In the genomic region with DNA sequence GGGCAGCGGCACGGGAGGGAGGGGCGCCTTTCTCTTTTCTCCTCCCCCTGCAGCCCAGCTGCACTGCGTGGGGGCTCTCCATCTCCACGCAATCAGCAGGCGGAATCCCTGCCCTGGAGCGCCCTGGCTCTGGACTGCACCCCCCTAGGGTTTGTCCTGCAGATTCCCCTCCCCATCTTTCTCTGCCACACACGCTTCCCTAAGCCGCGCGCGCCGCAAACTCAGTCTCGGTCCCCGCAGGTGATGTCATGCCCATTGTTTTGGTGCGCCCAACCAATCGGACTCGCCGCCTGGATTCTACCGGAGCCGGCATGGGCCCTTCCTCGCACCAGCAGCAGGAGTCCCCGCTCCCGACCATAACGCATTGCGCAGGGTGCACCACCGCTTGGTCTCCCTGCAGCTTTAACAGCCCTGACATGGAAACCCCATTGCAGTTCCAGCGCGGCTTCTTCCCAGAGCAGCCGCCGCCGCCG, we compare ENCODE assay signal across 1 cellular context.
TF ChIP-seq lines count a peak whose summit lies in the region.

A gene (plus strand): TSS at position 347 of the 473 bp plus-strand sequence. CDS start 70 bp downstream, at position 417.

TF ChIP-seq in WTC11, 78 proteins besides CTCF, POLR2A, EP300 and RAD21 (continued from another document and continues in another):
- TF ChIP-seq, protein P1, sequence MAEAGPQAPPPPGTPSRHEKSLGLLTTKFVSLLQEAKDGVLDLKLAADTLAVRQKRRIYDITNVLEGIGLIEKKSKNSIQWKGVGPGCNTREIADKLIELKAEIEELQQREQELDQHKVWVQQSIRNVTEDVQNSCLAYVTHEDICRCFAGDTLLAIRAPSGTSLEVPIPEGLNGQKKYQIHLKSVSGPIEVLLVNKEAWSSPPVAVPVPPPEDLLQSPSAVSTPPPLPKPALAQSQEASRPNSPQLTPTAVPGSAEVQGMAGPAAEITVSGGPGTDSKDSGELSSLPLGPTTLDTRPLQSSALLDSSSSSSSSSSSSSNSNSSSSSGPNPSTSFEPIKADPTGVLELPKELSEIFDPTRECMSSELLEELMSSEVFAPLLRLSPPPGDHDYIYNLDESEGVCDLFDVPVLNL (CRISPR knock-in tag; IDR thresholded peaks at IDR 0.05; ENCODE audit: borderline replicate concordance, low read depth): no peak
- TF ChIP-seq, protein P2, sequence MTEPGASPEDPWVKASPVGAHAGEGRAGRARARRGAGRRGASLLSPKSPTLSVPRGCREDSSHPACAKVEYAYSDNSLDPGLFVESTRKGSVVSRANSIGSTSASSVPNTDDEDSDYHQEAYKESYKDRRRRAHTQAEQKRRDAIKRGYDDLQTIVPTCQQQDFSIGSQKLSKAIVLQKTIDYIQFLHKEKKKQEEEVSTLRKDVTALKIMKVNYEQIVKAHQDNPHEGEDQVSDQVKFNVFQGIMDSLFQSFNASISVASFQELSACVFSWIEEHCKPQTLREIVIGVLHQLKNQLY (CRISPR knock-in tag; IDR thresholded peaks at IDR 0.05): no peak
- TF ChIP-seq CREM (CRISPR knock-in tag; IDR thresholded peaks at IDR 0.05) (no peak; the same call in 1 of the 2 replicates), TEAD4 (CRISPR knock-in tag; IDR thresholded peaks at IDR 0.05) (no peak), RELA (CRISPR knock-in tag; IDR thresholded peaks at IDR 0.05; ENCODE audit: borderline replicate concordance) (no peak), JUN (CRISPR knock-in tag; IDR thresholded peaks at IDR 0.05) (no peak), ESRRA (CRISPR knock-in tag; IDR thresholded peaks at IDR 0.05; ENCODE audit: borderline replicate concordance) (no peak), ZNF396 (CRISPR knock-in tag; IDR thresholded peaks at IDR 0.05; ENCODE audit: borderline replicate concordance) (no peak), FOXK1 (CRISPR knock-in tag; IDR thresholded peaks at IDR 0.05) (peak; percentile 94), SMAD3 (CRISPR knock-in tag; IDR thresholded peaks at IDR 0.05; ENCODE audit: borderline replicate concordance) (no peak), ETV6 (CRISPR knock-in tag; IDR thresholded peaks at IDR 0.05) (peak; percentile 93), ZNF121 (CRISPR knock-in tag; IDR thresholded peaks at IDR 0.05) (no peak), TP53 (CRISPR knock-in tag; IDR thresholded peaks at IDR 0.05) (no peak), NR3C1 (CRISPR knock-in tag; conservative IDR thresholded peaks at IDR 0.05; ENCODE audit: low read depth) (no peak), TCF7 (CRISPR knock-in tag; IDR thresholded peaks at IDR 0.05; ENCODE audit: low read depth) (no peak)
- TF ChIP-seq, protein P3, sequence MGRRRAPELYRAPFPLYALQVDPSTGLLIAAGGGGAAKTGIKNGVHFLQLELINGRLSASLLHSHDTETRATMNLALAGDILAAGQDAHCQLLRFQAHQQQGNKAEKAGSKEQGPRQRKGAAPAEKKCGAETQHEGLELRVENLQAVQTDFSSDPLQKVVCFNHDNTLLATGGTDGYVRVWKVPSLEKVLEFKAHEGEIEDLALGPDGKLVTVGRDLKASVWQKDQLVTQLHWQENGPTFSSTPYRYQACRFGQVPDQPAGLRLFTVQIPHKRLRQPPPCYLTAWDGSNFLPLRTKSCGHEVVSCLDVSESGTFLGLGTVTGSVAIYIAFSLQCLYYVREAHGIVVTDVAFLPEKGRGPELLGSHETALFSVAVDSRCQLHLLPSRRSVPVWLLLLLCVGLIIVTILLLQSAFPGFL (CRISPR knock-in tag; IDR thresholded peaks at IDR 0.05; ENCODE audit: borderline replicate concordance): no peak
- TF ChIP-seq, protein P4, sequence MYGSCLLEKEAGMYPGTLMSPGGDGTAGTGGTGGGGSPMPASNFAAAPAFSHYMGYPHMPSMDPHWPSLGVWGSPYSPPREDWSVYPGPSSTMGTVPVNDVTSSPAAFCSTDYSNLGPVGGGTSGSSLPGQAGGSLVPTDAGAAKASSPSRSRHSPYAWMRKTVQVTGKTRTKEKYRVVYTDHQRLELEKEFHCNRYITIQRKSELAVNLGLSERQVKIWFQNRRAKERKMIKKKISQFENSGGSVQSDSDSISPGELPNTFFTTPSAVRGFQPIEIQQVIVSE (CRISPR knock-in tag; IDR thresholded peaks at IDR 0.05; ENCODE audit: borderline replicate concordance): no peak
- TF ChIP-seq, protein P5, sequence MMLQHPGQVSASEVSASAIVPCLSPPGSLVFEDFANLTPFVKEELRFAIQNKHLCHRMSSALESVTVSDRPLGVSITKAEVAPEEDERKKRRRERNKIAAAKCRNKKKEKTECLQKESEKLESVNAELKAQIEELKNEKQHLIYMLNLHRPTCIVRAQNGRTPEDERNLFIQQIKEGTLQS (CRISPR knock-in tag; conservative IDR thresholded peaks at IDR 0.05): no peak; the same call in 1 of the 2 replicates
- TF ChIP-seq, protein P6, sequence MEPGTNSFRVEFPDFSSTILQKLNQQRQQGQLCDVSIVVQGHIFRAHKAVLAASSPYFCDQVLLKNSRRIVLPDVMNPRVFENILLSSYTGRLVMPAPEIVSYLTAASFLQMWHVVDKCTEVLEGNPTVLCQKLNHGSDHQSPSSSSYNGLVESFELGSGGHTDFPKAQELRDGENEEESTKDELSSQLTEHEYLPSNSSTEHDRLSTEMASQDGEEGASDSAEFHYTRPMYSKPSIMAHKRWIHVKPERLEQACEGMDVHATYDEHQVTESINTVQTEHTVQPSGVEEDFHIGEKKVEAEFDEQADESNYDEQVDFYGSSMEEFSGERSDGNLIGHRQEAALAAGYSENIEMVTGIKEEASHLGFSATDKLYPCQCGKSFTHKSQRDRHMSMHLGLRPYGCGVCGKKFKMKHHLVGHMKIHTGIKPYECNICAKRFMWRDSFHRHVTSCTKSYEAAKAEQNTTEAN (CRISPR knock-in tag; IDR thresholded peaks at IDR 0.05): no peak
- TF ChIP-seq, protein P7, sequence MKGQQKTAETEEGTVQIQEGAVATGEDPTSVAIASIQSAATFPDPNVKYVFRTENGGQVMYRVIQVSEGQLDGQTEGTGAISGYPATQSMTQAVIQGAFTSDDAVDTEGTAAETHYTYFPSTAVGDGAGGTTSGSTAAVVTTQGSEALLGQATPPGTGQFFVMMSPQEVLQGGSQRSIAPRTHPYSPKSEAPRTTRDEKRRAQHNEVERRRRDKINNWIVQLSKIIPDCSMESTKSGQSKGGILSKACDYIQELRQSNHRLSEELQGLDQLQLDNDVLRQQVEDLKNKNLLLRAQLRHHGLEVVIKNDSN (CRISPR knock-in tag; IDR thresholded peaks at IDR 0.05): peak; percentile 26
- TF ChIP-seq, protein P8, sequence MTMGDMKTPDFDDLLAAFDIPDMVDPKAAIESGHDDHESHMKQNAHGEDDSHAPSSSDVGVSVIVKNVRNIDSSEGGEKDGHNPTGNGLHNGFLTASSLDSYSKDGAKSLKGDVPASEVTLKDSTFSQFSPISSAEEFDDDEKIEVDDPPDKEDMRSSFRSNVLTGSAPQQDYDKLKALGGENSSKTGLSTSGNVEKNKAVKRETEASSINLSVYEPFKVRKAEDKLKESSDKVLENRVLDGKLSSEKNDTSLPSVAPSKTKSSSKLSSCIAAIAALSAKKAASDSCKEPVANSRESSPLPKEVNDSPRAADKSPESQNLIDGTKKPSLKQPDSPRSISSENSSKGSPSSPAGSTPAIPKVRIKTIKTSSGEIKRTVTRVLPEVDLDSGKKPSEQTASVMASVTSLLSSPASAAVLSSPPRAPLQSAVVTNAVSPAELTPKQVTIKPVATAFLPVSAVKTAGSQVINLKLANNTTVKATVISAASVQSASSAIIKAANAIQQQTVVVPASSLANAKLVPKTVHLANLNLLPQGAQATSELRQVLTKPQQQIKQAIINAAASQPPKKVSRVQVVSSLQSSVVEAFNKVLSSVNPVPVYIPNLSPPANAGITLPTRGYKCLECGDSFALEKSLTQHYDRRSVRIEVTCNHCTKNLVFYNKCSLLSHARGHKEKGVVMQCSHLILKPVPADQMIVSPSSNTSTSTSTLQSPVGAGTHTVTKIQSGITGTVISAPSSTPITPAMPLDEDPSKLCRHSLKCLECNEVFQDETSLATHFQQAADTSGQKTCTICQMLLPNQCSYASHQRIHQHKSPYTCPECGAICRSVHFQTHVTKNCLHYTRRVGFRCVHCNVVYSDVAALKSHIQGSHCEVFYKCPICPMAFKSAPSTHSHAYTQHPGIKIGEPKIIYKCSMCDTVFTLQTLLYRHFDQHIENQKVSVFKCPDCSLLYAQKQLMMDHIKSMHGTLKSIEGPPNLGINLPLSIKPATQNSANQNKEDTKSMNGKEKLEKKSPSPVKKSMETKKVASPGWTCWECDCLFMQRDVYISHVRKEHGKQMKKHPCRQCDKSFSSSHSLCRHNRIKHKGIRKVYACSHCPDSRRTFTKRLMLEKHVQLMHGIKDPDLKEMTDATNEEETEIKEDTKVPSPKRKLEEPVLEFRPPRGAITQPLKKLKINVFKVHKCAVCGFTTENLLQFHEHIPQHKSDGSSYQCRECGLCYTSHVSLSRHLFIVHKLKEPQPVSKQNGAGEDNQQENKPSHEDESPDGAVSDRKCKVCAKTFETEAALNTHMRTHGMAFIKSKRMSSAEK (CRISPR knock-in tag; IDR thresholded peaks at IDR 0.05; ENCODE audit: borderline replicate concordance): no peak
- TF ChIP-seq, protein P9, sequence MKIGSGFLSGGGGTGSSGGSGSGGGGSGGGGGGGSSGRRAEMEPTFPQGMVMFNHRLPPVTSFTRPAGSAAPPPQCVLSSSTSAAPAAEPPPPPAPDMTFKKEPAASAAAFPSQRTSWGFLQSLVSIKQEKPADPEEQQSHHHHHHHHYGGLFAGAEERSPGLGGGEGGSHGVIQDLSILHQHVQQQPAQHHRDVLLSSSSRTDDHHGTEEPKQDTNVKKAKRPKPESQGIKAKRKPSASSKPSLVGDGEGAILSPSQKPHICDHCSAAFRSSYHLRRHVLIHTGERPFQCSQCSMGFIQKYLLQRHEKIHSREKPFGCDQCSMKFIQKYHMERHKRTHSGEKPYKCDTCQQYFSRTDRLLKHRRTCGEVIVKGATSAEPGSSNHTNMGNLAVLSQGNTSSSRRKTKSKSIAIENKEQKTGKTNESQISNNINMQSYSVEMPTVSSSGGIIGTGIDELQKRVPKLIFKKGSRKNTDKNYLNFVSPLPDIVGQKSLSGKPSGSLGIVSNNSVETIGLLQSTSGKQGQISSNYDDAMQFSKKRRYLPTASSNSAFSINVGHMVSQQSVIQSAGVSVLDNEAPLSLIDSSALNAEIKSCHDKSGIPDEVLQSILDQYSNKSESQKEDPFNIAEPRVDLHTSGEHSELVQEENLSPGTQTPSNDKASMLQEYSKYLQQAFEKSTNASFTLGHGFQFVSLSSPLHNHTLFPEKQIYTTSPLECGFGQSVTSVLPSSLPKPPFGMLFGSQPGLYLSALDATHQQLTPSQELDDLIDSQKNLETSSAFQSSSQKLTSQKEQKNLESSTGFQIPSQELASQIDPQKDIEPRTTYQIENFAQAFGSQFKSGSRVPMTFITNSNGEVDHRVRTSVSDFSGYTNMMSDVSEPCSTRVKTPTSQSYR (CRISPR knock-in tag; IDR thresholded peaks at IDR 0.05): no peak
- TF ChIP-seq, protein P10, sequence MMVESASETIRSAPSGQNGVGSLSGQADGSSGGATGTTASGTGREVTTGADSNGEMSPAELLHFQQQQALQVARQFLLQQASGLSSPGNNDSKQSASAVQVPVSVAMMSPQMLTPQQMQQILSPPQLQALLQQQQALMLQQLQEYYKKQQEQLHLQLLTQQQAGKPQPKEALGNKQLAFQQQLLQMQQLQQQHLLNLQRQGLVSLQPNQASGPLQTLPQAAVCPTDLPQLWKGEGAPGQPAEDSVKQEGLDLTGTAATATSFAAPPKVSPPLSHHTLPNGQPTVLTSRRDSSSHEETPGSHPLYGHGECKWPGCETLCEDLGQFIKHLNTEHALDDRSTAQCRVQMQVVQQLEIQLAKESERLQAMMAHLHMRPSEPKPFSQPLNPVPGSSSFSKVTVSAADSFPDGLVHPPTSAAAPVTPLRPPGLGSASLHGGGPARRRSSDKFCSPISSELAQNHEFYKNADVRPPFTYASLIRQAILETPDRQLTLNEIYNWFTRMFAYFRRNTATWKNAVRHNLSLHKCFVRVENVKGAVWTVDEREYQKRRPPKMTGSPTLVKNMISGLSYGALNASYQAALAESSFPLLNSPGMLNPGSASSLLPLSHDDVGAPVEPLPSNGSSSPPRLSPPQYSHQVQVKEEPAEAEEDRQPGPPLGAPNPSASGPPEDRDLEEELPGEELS (CRISPR knock-in tag; IDR thresholded peaks at IDR 0.05): peak; percentile 61; the same call in 1 of the 2 replicates
- TF ChIP-seq, protein P11, sequence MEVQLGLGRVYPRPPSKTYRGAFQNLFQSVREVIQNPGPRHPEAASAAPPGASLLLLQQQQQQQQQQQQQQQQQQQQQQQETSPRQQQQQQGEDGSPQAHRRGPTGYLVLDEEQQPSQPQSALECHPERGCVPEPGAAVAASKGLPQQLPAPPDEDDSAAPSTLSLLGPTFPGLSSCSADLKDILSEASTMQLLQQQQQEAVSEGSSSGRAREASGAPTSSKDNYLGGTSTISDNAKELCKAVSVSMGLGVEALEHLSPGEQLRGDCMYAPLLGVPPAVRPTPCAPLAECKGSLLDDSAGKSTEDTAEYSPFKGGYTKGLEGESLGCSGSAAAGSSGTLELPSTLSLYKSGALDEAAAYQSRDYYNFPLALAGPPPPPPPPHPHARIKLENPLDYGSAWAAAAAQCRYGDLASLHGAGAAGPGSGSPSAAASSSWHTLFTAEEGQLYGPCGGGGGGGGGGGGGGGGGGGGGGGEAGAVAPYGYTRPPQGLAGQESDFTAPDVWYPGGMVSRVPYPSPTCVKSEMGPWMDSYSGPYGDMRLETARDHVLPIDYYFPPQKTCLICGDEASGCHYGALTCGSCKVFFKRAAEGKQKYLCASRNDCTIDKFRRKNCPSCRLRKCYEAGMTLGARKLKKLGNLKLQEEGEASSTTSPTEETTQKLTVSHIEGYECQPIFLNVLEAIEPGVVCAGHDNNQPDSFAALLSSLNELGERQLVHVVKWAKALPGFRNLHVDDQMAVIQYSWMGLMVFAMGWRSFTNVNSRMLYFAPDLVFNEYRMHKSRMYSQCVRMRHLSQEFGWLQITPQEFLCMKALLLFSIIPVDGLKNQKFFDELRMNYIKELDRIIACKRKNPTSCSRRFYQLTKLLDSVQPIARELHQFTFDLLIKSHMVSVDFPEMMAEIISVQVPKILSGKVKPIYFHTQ (CRISPR knock-in tag; IDR thresholded peaks at IDR 0.05): no peak
- TF ChIP-seq, protein P12, sequence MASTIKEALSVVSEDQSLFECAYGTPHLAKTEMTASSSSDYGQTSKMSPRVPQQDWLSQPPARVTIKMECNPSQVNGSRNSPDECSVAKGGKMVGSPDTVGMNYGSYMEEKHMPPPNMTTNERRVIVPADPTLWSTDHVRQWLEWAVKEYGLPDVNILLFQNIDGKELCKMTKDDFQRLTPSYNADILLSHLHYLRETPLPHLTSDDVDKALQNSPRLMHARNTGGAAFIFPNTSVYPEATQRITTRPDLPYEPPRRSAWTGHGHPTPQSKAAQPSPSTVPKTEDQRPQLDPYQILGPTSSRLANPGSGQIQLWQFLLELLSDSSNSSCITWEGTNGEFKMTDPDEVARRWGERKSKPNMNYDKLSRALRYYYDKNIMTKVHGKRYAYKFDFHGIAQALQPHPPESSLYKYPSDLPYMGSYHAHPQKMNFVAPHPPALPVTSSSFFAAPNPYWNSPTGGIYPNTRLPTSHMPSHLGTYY (CRISPR knock-in tag; IDR thresholded peaks at IDR 0.05): no peak
- TF ChIP-seq, protein P13, sequence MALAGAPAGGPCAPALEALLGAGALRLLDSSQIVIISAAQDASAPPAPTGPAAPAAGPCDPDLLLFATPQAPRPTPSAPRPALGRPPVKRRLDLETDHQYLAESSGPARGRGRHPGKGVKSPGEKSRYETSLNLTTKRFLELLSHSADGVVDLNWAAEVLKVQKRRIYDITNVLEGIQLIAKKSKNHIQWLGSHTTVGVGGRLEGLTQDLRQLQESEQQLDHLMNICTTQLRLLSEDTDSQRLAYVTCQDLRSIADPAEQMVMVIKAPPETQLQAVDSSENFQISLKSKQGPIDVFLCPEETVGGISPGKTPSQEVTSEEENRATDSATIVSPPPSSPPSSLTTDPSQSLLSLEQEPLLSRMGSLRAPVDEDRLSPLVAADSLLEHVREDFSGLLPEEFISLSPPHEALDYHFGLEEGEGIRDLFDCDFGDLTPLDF (CRISPR knock-in tag; IDR thresholded peaks at IDR 0.05): no peak
